1 cellular context compared by ENCODE assay signal in the genomic region with DNA sequence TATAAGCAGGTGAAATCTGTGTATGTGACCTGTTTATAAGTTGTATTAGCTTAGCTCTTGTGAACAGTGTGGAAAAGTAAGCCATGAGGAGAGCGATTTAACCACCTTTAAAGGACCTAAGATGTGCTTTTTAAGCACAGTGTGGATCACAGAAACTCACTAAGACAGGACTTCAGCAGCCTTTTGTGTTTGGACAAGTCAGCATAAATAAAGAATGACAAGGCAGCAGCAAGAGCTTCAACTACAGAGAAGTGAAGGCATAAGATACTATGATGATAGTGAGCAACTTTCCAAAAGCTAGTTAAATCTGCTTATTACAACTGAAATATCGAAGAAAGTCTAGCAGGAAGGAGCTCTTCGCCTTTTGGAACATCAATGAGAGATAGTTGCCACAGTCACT.
TF ChIP-seq lines count a peak whose summit lies in the region.

No MANE protein-coding gene starts in this region.

TF ChIP-seq in HepG2, 621 proteins besides CTCF, POLR2A, EP300 and RAD21 (continued from another document):
- TF ChIP-seq, protein P1, sequence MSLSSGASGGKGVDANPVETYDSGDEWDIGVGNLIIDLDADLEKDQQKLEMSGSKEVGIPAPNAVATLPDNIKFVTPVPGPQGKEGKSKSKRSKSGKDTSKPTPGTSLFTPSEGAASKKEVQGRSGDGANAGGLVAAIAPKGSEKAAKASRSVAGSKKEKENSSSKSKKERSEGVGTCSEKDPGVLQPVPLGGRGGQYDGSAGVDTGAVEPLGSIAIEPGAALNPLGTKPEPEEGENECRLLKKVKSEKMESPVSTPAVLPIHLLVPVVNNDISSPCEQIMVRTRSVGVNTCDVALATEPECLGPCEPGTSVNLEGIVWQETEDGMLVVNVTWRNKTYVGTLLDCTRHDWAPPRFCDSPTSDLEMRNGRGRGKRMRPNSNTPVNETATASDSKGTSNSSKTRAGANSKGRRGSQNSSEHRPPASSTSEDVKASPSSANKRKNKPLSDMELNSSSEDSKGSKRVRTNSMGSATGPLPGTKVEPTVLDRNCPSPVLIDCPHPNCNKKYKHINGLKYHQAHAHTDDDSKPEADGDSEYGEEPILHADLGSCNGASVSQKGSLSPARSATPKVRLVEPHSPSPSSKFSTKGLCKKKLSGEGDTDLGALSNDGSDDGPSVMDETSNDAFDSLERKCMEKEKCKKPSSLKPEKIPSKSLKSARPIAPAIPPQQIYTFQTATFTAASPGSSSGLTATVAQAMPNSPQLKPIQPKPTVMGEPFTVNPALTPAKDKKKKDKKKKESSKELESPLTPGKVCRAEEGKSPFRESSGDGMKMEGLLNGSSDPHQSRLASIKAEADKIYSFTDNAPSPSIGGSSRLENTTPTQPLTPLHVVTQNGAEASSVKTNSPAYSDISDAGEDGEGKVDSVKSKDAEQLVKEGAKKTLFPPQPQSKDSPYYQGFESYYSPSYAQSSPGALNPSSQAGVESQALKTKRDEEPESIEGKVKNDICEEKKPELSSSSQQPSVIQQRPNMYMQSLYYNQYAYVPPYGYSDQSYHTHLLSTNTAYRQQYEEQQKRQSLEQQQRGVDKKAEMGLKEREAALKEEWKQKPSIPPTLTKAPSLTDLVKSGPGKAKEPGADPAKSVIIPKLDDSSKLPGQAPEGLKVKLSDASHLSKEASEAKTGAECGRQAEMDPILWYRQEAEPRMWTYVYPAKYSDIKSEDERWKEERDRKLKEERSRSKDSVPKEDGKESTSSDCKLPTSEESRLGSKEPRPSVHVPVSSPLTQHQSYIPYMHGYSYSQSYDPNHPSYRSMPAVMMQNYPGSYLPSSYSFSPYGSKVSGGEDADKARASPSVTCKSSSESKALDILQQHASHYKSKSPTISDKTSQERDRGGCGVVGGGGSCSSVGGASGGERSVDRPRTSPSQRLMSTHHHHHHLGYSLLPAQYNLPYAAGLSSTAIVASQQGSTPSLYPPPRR (CRISPR knock-in tag; IDR thresholded peaks at IDR 0.05; ENCODE audit: borderline replicate concordance), result no peak
- no peak for TF ChIP-seq ZFP36L1 (CRISPR knock-in tag; IDR thresholded peaks at IDR 0.05)
